34 cellular contexts compared by ENCODE assay signal in genomic region chr4:155701827-155702226, GRCh38. TPM values are rescaled to one million over a fixed set of nuclear protein-coding genes. Genes with fewer than 3 reads are reported as not detected.
"Had no signal": no experiment of that assay in that cellular context is flagged by ENCODE, and none has a peak within 500 bp of the region (broad histone marks: within the 10 kb centered on the region; RNA-seq: fewer than 3 reads in every experiment).

No MANE protein-coding gene starts in this region.

- H3K9me3 ChIP-seq: adrenal gland, body of pancreas had no signal

- DNase-seq: activated effector memory CD4-positive, alpha-beta T cell treated with anti-CD3 and anti-CD28 coated beads, Interleukin-2, amount 50 U/mL, for 16 hours; activated effector memory CD4-positive, alpha-beta T cell treated with Interleukin-2 at 50 U/mL for 16 hours; activated gamma-delta T cell; activated gamma-delta T cell treated with Interleukin-2 at 50 U/mL for 16 hours; activated naive CD4-positive, alpha-beta T cell; activated naive CD4-positive, alpha-beta T cell treated with anti-CD3 and anti-CD28 coated beads for 36 hours; activated naive CD4-positive, alpha-beta T cell treated with anti-CD3 and anti-CD28 coated beads, Interleukin-2, amount 10 ng/mL, durations not matched to agents 7 days and 5 days; activated naive CD4-positive, alpha-beta T cell treated with anti-CD3 and anti-CD28 coated beads, Interleukin-2, amount 50 U/mL, for 16 hours; activated naive CD4-positive, alpha-beta T cell treated with Interleukin-2 at 50 U/mL for 16 hours; activated naive CD8-positive, alpha-beta T cell treated with anti-CD3 and anti-CD28 coated beads for 36 hours; activated naive CD8-positive, alpha-beta T cell treated with anti-CD3 and anti-CD28 coated beads, Interleukin-2, amount 10 ng/mL, durations not matched to agents 7 days and 5 days; activated naive CD8-positive, alpha-beta T cell treated with anti-CD3 and anti-CD28 coated beads, Interleukin-2, amount 50 U/mL, for 24 hours; activated T-cell treated with anti-CD3 and anti-CD28 coated beads for 4 hours; activated T-cell treated with anti-CD3 and anti-CD28 coated beads, Interleukin-2, amount 50 U/mL, for 1 hour; activated T-cell treated with anti-CD3 and anti-CD28 coated beads, Interleukin-2, amount 50 U/mL, for 24 hours; activated T-cell treated with anti-CD3 and anti-CD28 coated beads, Interleukin-2, amount 50 U/mL, for 4 hours; activated T-cell treated with anti-CD3 and anti-CD28 coated beads, Interleukin-2, amount 50 U/mL, for 48 hours; activated T-cell treated with anti-CD3 and anti-CD28 coated beads, Interleukin-2, amount 50 U/mL, for 72 hours; adrenal gland; amniotic stem cell; amygdala; anterior cingulate cortex; aorta; body of pancreas; brain microvascular endothelial cell; caudate nucleus; central memory CD4-positive, alpha-beta T cell; cerebellar nuclear complex had no signal

- ATAC-seq: activated naive CD4-positive, alpha-beta T cell treated with anti-CD3 and anti-CD28 coated beads, Interleukin-2, amount 50 U/mL, for 72 hours; activated naive CD8-positive, alpha-beta T cell treated with anti-CD3 and anti-CD28 coated beads, Interleukin-2, amount 50 U/mL, for 24 hours; activated T-cell treated with anti-CD3 and anti-CD28 coated beads, Interleukin-2, amount 50 U/mL, for 4 hours; activated T-cell treated with anti-CD3 and anti-CD28 coated beads, Interleukin-2, amount 50 U/mL, for 72 hours; activated T-helper 17 cell treated with anti-CD3 and anti-CD28 coated beads, Interleukin-2, amount 50 U/mL, for 72 hours; body of pancreas had no signal

- H3K27ac ChIP-seq: adrenal gland, ascending aorta, body of pancreas, brain microvascular endothelial cell, breast epithelium had no signal

- FAIRE-seq: bronchial epithelial cell had no signal

- H3K4me3 ChIP-seq: adrenal gland, ascending aorta, body of pancreas, breast epithelium had no signal

- H3K4me1 ChIP-seq: adrenal gland, breast epithelium had no signal

- H3K36me3 ChIP-seq: adrenal gland, brain microvascular endothelial cell, breast epithelium had no signal

- H3K27me3 ChIP-seq: adrenal gland, ascending aorta, body of pancreas, brain microvascular endothelial cell, breast epithelium had no signal

RNA-seq across cellular contexts. Expression of gene GUCY1A1, which starts 35.2 kb away (rescaled TPM):
- total RNA-seq: activated naive CD4-positive, alpha-beta T cell treated with anti-CD3 and anti-CD28 coated beads, Interleukin-2, amount 50 U/mL, for 72 hours; activated naive CD8-positive, alpha-beta T cell treated with anti-CD3 and anti-CD28 coated beads, Interleukin-2, amount 10 ng/mL, durations not matched to agents 7 days and 5 days; activated T-helper 17 cell treated with anti-CD3 and anti-CD28 coated beads, Interleukin-2, amount 50 U/mL, for 72 hours; activated T-helper 2 cell treated with anti-CD3 and anti-CD28 coated beads, Interferon-gamma antibody, Interleukin-2, Interleukin-4, amounts not matched to agents 10 μg/mL and 5 μg/mL and 100 μg/mL, durations not matched to agents 14 hours and 24 hours and 36 hours had no signal

RNA-seq across cellular contexts. Expression of gene GUCY1B1, which starts 57.0 kb away (rescaled TPM):
- total RNA-seq: activated naive CD8-positive, alpha-beta T cell treated with anti-CD3 and anti-CD28 coated beads, Interleukin-2, amount 10 ng/mL, durations not matched to agents 7 days and 5 days had no signal
